In genomic region chr4:70382691-70383181, GRCh38 we compare ENCODE assay signal across 18 cellular contexts. TPM values are rescaled to one million over a fixed set of nuclear protein-coding genes. Genes with fewer than 3 reads are reported as not detected.
DNase-seq lines count a peak whose midpoint lies in the region; ATAC-seq and TF ChIP-seq lines count a peak whose summit lies in the region.
"Had no signal": no experiment of that assay in that cellular context is flagged by ENCODE, and none has a peak within 500 bp of the region (broad histone marks: within the 10 kb centered on the region; RNA-seq: fewer than 3 reads in every experiment).

Gene SMR3B, plus strand, starts transcription at chr4:70383131. Its CDS starts 1,380 bp downstream, at chr4:70384511.

- no peaks in the 10 kb centered on the region for H3K9me3 ChIP-seq in A673 (ENCODE audit: low read depth, low read length, poor library complexity, severe bottlenecking)
- H3K9me3 ChIP-seq: A549; BLaER1 treated with 17β-estradiol and CSF1 and Interleukin-3, amounts not matched to agents 10 nM and 100 nM; Caco-2 had no signal

- ATAC-seq in HG02610 (IDR thresholded peaks at IDR 0.05; ENCODE audit: unreplicated experiment) (no peak), HG02798 (IDR thresholded peaks at IDR 0.05; ENCODE audit: poor library complexity, unreplicated experiment) (no peak)
- ATAC-seq: A549; CD8-positive, alpha-beta T cell had no signal

- no peak for TF ChIP-seq CTCF in A673 (conservative IDR thresholded peaks at IDR 0.05; ENCODE audit: low read depth, low read length)

- peak; percentile 52 for DNase-seq in A673 (ENCODE audit: low spot score)
- DNase-seq in dermis microvascular lymphatic vessel endothelial cell (ENCODE audit: low read depth in 2 of 2), result peak; percentile 5 to 54
- DNase-seq in lung microvascular endothelial cell (ENCODE audit: low read depth in 2 of 2), result peak; percentile 1 to 64
- DNase-seq: AML-193; Caco-2; Calu3; CD4-positive, alpha-beta T cell; CD8-positive, alpha-beta T cell; DMS79 treated with DMSO at 0.1 percent for 48 hours; GF-D8 had no signal

- intact Hi-C loops in A673 (cut with micrococcal nuclease; ENCODE audit: unreplicated experiment), result no loop called here

- no peak within 1 kb of the TSS for H3K4me3 ChIP-seq in A673 (ENCODE audit: low read depth, low read length, poor library complexity, severe bottlenecking)
- H3K4me3 ChIP-seq: A549; BLaER1 treated with 17β-estradiol and CSF1 and Interleukin-3, amounts not matched to agents 10 nM and 100 nM had no signal

- no peak within 1 kb of the TSS for H3K27ac ChIP-seq in A673 (ENCODE audit: low read depth, low read length, poor library complexity, severe bottlenecking)
- H3K27ac ChIP-seq: 22Rv1; A549; BLaER1 treated with 17β-estradiol and CSF1 and Interleukin-3, amounts not matched to agents 10 nM and 100 nM; C4-2B had no signal

- no TSS peak for BruUV-seq in A673 (replicated peaks; lab: Mats Ljungman, UMichigan)

- no peaks in the 10 kb centered on the region for H3K27me3 ChIP-seq in A673 (replicated peaks; ENCODE audit: insufficient read depth, low read depth, low read length, poor library complexity)
- H3K27me3 ChIP-seq: BLaER1 treated with 17β-estradiol and CSF1 and Interleukin-3, amounts not matched to agents 10 nM and 100 nM had no signal

- no peaks in the 10 kb centered on the region for H3K36me3 ChIP-seq in A673 (ENCODE audit: insufficient read depth, low read length, poor library complexity, severe bottlenecking)
- H3K36me3 ChIP-seq: BLaER1 treated with 17β-estradiol and CSF1 and Interleukin-3, amounts not matched to agents 10 nM and 100 nM had no signal

- H3K4me1 ChIP-seq in A673 (ENCODE audit: insufficient read depth, low read length, poor library complexity, severe bottlenecking), result peaks cover 24% of the 10 kb centered on the region
- H3K4me1 ChIP-seq: A549; BLaER1 treated with 17β-estradiol and CSF1 and Interleukin-3, amounts not matched to agents 10 nM and 100 nM; Caco-2 had no signal

- POLR2A ChIA-PET in A673 (lab: Charles Lee; ENCODE audit: low non-redundant PET), result no interaction called here

- CTCF ChIA-PET in A673 (lab: Charles Lee), result no interaction called here

RNA-seq across cellular contexts. Expression of gene SMR3B, which starts in this region (rescaled TPM):
- 1.7 and 2.0 TPM in 2 replicates for total RNA-seq in A673 (2021)
- total RNA-seq in dermis microvascular lymphatic vessel endothelial cell, result not detected in 2 replicates
- not detected in 2 replicates for total RNA-seq in lung microvascular endothelial cell
- total RNA-seq: A172; B cell; Caco-2; Calu3; CD4-positive, alpha-beta T cell; CD8-positive, alpha-beta T cell had no signal

Comparison
In these comparisons a context has a peak if more than half of its experiments do, and no peak if none do; other contexts are left out.
1. Peak in DNase-seq in dermis microvascular lymphatic vessel endothelial cell; RNA of the gene not detected or under 1 TPM.
2. Peak in DNase-seq in lung microvascular endothelial cell; RNA of the gene not detected or under 1 TPM.